Comparison of ENCODE assay signal across 12 cellular contexts in the genomic region with DNA sequence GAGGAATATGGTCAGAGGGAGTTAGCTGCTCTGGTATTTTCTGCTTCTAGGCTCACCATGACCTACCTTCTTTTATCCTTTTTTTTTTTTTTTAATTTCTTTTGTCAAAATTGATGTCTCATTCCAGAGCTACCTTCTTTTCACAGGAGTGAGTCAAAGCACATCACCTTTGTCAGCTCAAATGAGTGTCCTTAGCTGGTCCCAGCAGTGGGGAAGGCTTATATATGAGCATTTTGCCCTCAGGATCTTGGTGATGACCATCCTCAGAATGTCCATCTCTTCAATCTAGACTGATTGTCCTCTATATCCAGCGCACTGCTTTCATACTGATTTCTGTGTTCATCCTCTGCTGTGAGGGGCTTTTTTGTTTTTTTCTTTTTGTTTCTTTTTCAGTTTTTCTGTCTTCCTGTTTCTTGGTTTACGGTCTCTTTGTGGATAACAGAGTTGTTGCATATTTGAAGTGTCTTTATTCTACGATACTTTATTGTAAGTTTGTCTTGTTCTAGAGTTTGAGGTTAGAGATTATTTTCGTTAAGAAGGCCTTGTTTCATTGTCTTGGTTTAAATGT. TPM values are rescaled to one million over a fixed set of nuclear protein-coding genes. Genes with fewer than 3 reads are reported as not detected.
DNase-seq lines count a peak whose midpoint lies in the region; ATAC-seq and TF ChIP-seq lines count a peak whose summit lies in the region.
"Had no signal": no experiment of that assay in that cellular context is flagged by ENCODE, and none has a peak within 500 bp of the region (broad histone marks: within the 10 kb centered on the region; RNA-seq: fewer than 3 reads in every experiment).

No MANE protein-coding gene starts in this region.

- H3K4me1 Mint-ChIP-seq in CD14-positive monocyte (peaks cover 18% of the 10 kb centered on the region), IgD-negative memory B cell (peaks cover 20 to 24% (median 21%) of the 10 kb centered on the region in 3 donors)
- peaks cover 52% of the 10 kb centered on the region for H3K4me1 Mint-ChIP-seq in activated naive CD8-positive, alpha-beta T cell treated with anti-CD3 and anti-CD28 coated beads, Interleukin-2, amount 50 U/mL, for 24 hours
- H3K4me1 Mint-ChIP-seq in natural killer cell treated with Interleukin-12 subunit alpha and Interleukin-12 subunit beta and Interleukin-15 and Interleukin-18, amount 100 ng/mL, for 72 hours (ENCODE audit: low read depth in 2 of 2) = peaks cover 35 to 36% of the 10 kb centered on the region in 2 donors

- peak overlapping the region in 6 of 7 donors; percentile 2 to 85 (median 20) for H3K27ac Mint-ChIP-seq in CD14-positive monocyte
- peak overlapping the region; percentile 20 to 29 (median 26) for H3K27ac Mint-ChIP-seq in IgD-negative memory B cell
- H3K27ac Mint-ChIP-seq in activated naive CD8-positive, alpha-beta T cell treated with anti-CD3 and anti-CD28 coated beads, Interleukin-2, amount 50 U/mL, for 24 hours = peak overlapping the region; percentile 80
- peak overlapping the region; percentile 74 to 90 for H3K27ac Mint-ChIP-seq in natural killer cell treated with Interleukin-12 subunit alpha and Interleukin-12 subunit beta and Interleukin-15 and Interleukin-18, amount 100 ng/mL, for 72 hours

- H3K9me3 Mint-ChIP-seq in CD14-positive monocyte (no peaks in the 10 kb centered on the region), IgD-negative memory B cell (no peaks in the 10 kb centered on the region)
- no peaks in the 10 kb centered on the region for H3K9me3 Mint-ChIP-seq in activated naive CD8-positive, alpha-beta T cell treated with anti-CD3 and anti-CD28 coated beads, Interleukin-2, amount 50 U/mL, for 24 hours
- no peaks in the 10 kb centered on the region for H3K9me3 Mint-ChIP-seq in natural killer cell treated with Interleukin-12 subunit alpha and Interleukin-12 subunit beta and Interleukin-15 and Interleukin-18, amount 100 ng/mL, for 72 hours

- ATAC-seq in activated naive CD8-positive, alpha-beta T cell treated with anti-CD3 and anti-CD28 coated beads, Interleukin-2, amount 50 U/mL, for 24 hours = no peak
- ATAC-seq in natural killer cell treated with Interleukin-12 subunit alpha and Interleukin-12 subunit beta and Interleukin-15 and Interleukin-18, amount 100 ng/mL, for 72 hours = peak; percentile 60 to 66
- ATAC-seq in GM18511 (IDR thresholded peaks at IDR 0.05; ENCODE audit: unreplicated experiment) = no peak

- H3K27me3 Mint-ChIP-seq in CD14-positive monocyte (ENCODE audit: low read depth in 3 of 3) (no peaks in the 10 kb centered on the region), IgD-negative memory B cell (no peaks in the 10 kb centered on the region)
- no peaks in the 10 kb centered on the region for H3K27me3 Mint-ChIP-seq in activated naive CD8-positive, alpha-beta T cell treated with anti-CD3 and anti-CD28 coated beads, Interleukin-2, amount 50 U/mL, for 24 hours
- H3K27me3 Mint-ChIP-seq in natural killer cell treated with Interleukin-12 subunit alpha and Interleukin-12 subunit beta and Interleukin-15 and Interleukin-18, amount 100 ng/mL, for 72 hours = no peaks in the 10 kb centered on the region

- DNase-seq in CD14-positive monocyte (ENCODE audit: low spot score) (no peak), RPMI8226 (no peak), NCI-H2029 (lab: John Stamatoyannopoulos, UW) (no peak), EL (no peak)
- DNase-seq in activated naive CD8-positive, alpha-beta T cell treated with anti-CD3 and anti-CD28 coated beads, Interleukin-2, amount 50 U/mL, for 24 hours = no peak
- no peak for DNase-seq in natural killer cell treated with Interleukin-12 subunit alpha and Interleukin-12 subunit beta and Interleukin-15 and Interleukin-18, amount 100 ng/mL, for 72 hours (ENCODE audit: low spot score)
- DNase-seq: anterior cingulate cortex, foreskin fibroblast, NCI-H1694, NCI-H524 treated with DMSO at 0.1 percent for 48 hours had no signal

- no peak for TF ChIP-seq CTCF in CD14-positive monocyte (IDR thresholded peaks at IDR 0.05)

- H3K4me3 Mint-ChIP-seq in CD14-positive monocyte (no peak overlapping the region), IgD-negative memory B cell (peak overlapping the region in 1 of 4 donors; percentile 18)
- H3K4me3 Mint-ChIP-seq in activated naive CD8-positive, alpha-beta T cell treated with anti-CD3 and anti-CD28 coated beads, Interleukin-2, amount 50 U/mL, for 24 hours = peak overlapping the region; percentile 54
- H3K4me3 Mint-ChIP-seq in natural killer cell treated with Interleukin-12 subunit alpha and Interleukin-12 subunit beta and Interleukin-15 and Interleukin-18, amount 100 ng/mL, for 72 hours = peak overlapping the region; percentile 74

- intact Hi-C loops in CD14-positive monocyte (cut with micrococcal nuclease) = no loop called here

- H3K36me3 Mint-ChIP-seq in CD14-positive monocyte (peaks cover 22 to 60% of the 10 kb centered on the region in 2 donors), IgD-negative memory B cell (peaks cover 5% of the 10 kb centered on the region)
- H3K36me3 Mint-ChIP-seq in activated naive CD8-positive, alpha-beta T cell treated with anti-CD3 and anti-CD28 coated beads, Interleukin-2, amount 50 U/mL, for 24 hours (ENCODE audit: low read depth) = peaks cover 22% of the 10 kb centered on the region
- peaks cover 6% of the 10 kb centered on the region for H3K36me3 Mint-ChIP-seq in natural killer cell treated with Interleukin-12 subunit alpha and Interleukin-12 subunit beta and Interleukin-15 and Interleukin-18, amount 100 ng/mL, for 72 hours

RNA-seq across cellular contexts. Expression of gene CBFB, which starts 24.9 kb away (rescaled TPM):
- 10 to 100 TPM; 28.3 to 45.4 TPM for polyA plus RNA-seq in CD14-positive monocyte
- polyA plus RNA-seq in IgD-negative memory B cell = 43.3 TPM
- total RNA-seq in natural killer cell treated with Interleukin-12 subunit alpha and Interleukin-12 subunit beta and Interleukin-15 and Interleukin-18, amount 100 ng/mL, for 72 hours = 100 to 1,000 TPM; 128 to 161 TPM

RNA-seq across cellular contexts. Expression of gene PHAF1, which starts 55.9 kb away (rescaled TPM):
- polyA plus RNA-seq in CD14-positive monocyte (10 to 100 TPM; 18.8 to 26.5 TPM), IgD-negative memory B cell (14.5 TPM)
- 10 to 100 TPM; 14.3 to 26.7 TPM for total RNA-seq in natural killer cell treated with Interleukin-12 subunit alpha and Interleukin-12 subunit beta and Interleukin-15 and Interleukin-18, amount 100 ng/mL, for 72 hours

Comparison
In these comparisons a context has a peak if more than half of its experiments do, and no peak if none do; other contexts are left out.
1. H3K27ac Mint-ChIP-seq: peak in every context shown above with its lines; median percentile 82 in natural killer cell treated with Interleukin-12 subunit alpha and Interleukin-12 subunit beta and Interleukin-15 and Interleukin-18, amount 100 ng/mL, for 72 hours; 80 in activated naive CD8-positive, alpha-beta T cell treated with anti-CD3 and anti-CD28 coated beads, Interleukin-2, amount 50 U/mL, for 24 hours; 26 in IgD-negative memory B cell; 20 in CD14-positive monocyte.
2. H3K4me3 Mint-ChIP-seq: peak in activated naive CD8-positive, alpha-beta T cell treated with anti-CD3 and anti-CD28 coated beads, Interleukin-2, amount 50 U/mL, for 24 hours (single experiment) and natural killer cell treated with Interleukin-12 subunit alpha and Interleukin-12 subunit beta and Interleukin-15 and Interleukin-18, amount 100 ng/mL, for 72 hours (single experiment); none in CD14-positive monocyte (0 of 2).
3. ATAC-seq: peak in natural killer cell treated with Interleukin-12 subunit alpha and Interleukin-12 subunit beta and Interleukin-15 and Interleukin-18, amount 100 ng/mL, for 72 hours (2 of 2); none in activated naive CD8-positive, alpha-beta T cell treated with anti-CD3 and anti-CD28 coated beads, Interleukin-2, amount 50 U/mL, for 24 hours (single experiment) and GM18511 (single experiment).